In the genomic region with DNA sequence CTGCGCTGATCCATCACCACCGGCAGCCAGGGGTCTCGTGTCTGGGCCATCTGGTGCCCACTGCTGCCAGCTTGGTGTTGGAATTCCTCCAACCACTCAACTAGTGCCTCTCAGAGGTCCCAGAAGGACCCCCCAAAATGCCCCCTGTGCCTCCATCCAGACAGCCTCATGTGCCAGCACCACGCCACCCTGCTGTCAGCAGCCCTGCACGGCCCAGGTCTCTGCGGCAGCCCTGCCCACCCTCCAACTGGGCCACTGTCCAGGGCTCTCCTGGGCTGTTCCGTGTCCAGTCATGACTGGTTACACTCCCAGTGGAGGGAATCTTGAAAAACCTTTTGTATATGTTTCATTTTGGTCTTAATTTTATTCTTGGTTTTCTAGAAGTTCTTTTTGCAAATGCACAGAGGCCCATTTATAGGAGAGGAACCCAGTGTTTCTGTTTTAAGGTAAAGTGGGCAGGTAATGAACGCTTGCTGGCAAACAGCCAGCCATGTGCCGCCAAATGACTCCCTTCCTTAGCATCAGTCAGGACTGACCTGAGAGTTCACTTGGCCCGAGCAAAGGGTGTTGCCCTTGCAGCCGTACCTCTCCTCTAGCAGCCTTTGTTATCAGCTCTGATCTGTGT, we compare ENCODE assay signal across 15 cellular contexts. TPM values are rescaled to one million over a fixed set of nuclear protein-coding genes. Genes with fewer than 3 reads are reported as not detected.
"Had no signal": no experiment of that assay in that cellular context is flagged by ENCODE, and none has a peak within 500 bp of the region (broad histone marks: within the 10 kb centered on the region; RNA-seq: fewer than 3 reads in every experiment).

No MANE protein-coding gene starts in this region.

- H3K27me3 ChIP-seq: esophagus squamous epithelium, left lung, suprapubic skin, upper lobe of right lung had no signal

- FAIRE-seq: endometrium had no signal

- H3K4me1 ChIP-seq: left lung, upper lobe of right lung had no signal

- H3K9me3 ChIP-seq: esophagus squamous epithelium, left lung, suprapubic skin, upper lobe of right lung had no signal

- H3K4me3 ChIP-seq: esophagus squamous epithelium, left lung, suprapubic skin, upper lobe of right lung had no signal

- H3K27ac ChIP-seq: esophagus squamous epithelium, left lung, suprapubic skin, upper lobe of right lung had no signal

- DNase-seq: activated B cell treated with CpG ODN at 0.5 μM for 24 hours; activated CD4-positive, alpha-beta T cell treated with anti-CD3 and anti-CD28 coated beads, Interleukin-2, amount 10 ng/mL, durations not matched to agents 24 days and 14 days; activated naive CD4-positive, alpha-beta T cell treated with anti-CD3 and anti-CD28 coated beads, Interleukin-2, amount 10 ng/mL, durations not matched to agents 7 days and 5 days; esophagus squamous epithelium; foreskin fibroblast; glutamatergic neuron; immature natural killer cell; left lung; mesenchymal stem cell; stimulated activated CD4-positive, alpha-beta T cell treated with anti-CD3 and anti-CD28 coated beads, Interleukin-12 subunit alpha, Interleukin-12 subunit beta, amount 100 ng/mL, for 4 hours; stimulated activated naive CD4-positive, alpha-beta T cell treated with Interleukin-2 at 50 U/mL for 16 hours; upper lobe of right lung had no signal

RNA-seq across cellular contexts. Expression of gene GRIN2C, which starts 34.6 kb away (rescaled TPM):
- total RNA-seq: activated B cell treated with CpG ODN at 0.5 μM for 24 hours; natural killer cell treated with Interleukin-12 subunit alpha and Interleukin-12 subunit beta and Interleukin-15 and Interleukin-18, amount 100 ng/mL, for 72 hours; upper lobe of right lung had no signal
